ENCODE assay signal across 7 cellular contexts in genomic region chr11:118401880-118402590, GRCh38. TPM values are rescaled to one million over a fixed set of nuclear protein-coding genes. Genes with fewer than 3 reads are reported as not detected.
DNase-seq lines count a peak whose midpoint lies in the region; ATAC-seq and TF ChIP-seq lines count a peak whose summit lies in the region.

No MANE protein-coding gene starts in this region.

- TF ChIP-seq CTCF in KMS-11 (conservative IDR thresholded peaks at IDR 0.05; ENCODE audit: low read depth, low read length) (no peak), stomach (IDR thresholded peaks at IDR 0.05) (no peak)

- H3K27ac ChIP-seq in KMS-11: peak overlapping the region; percentile 80; the same call in 1 of the 2 replicates
- peak overlapping the region; percentile 67 to 91 (median 86) for H3K27ac ChIP-seq in stomach

- H3K4me1 Mint-ChIP-seq in immature natural killer cell: peaks cover 51 to 66% of the 10 kb centered on the region in 2 donors

- no peaks in the 10 kb centered on the region for H3K36me3 ChIP-seq in KMS-11 (ENCODE audit: insufficient read depth)
- H3K36me3 ChIP-seq in stomach: peaks cover 7 to 46% (median 37%) of the 10 kb centered on the region in 4 donors

- H3K9ac ChIP-seq in KMS-11: peak overlapping the region; percentile 70

- H3K27me3 ChIP-seq in KMS-11 (ENCODE audit: insufficient read depth, low read depth) (no peaks in the 10 kb centered on the region), stomach (no peaks in the 10 kb centered on the region)

- TF ChIP-seq POLR2A in stomach (IDR thresholded peaks at IDR 0.05): no peak

- H3K4me3 ChIP-seq in KMS-11 (IDR thresholded peaks at IDR 0.05; ENCODE audit: insufficient read depth, low read depth, low read length) (no peak overlapping the region), stomach (peak overlapping the region; percentile 87 to 99 (median 90))

- H3K27me3 Mint-ChIP-seq in immature natural killer cell (ENCODE audit: low read depth in 3 of 3): peaks cover 5 to 8% (median 6%) of the 10 kb centered on the region in 3 donors

- H3K4me3 Mint-ChIP-seq in immature natural killer cell: peak overlapping the region; percentile 91 to 98 (median 97)

- ATAC-seq in GM18861 (IDR thresholded peaks at IDR 0.05; ENCODE audit: unreplicated experiment) (peak; percentile 1), HG03457 (IDR thresholded peaks at IDR 0.05; ENCODE audit: unreplicated experiment) (no peak)

- DNase-seq in astrocyte of the hippocampus (ENCODE audit: low read depth, low spot score): peak; percentile 72
- DNase-seq in immature natural killer cell: peak in 1 of 3 donors; percentile 1
- DNase-seq in stomach: no peak
- no peak for DNase-seq in HUDEP-2 (lab: John Stamatoyannopoulos, UW; ENCODE audit: unreplicated experiment in 76 of 76)

- TF ChIP-seq EP300 in stomach (IDR thresholded peaks at IDR 0.05): no peak

- H4K20me1 ChIP-seq in KMS-11 (ENCODE audit: insufficient read depth): no peaks in the 10 kb centered on the region

- peak overlapping the region; percentile 93 to 100 (median 98) for H3K27ac Mint-ChIP-seq in immature natural killer cell

- peak overlapping the region; percentile 77; the same call in 1 of the 2 replicates for H2AFZ ChIP-seq in KMS-11 (ENCODE audit: low read depth)

- H3K79me2 ChIP-seq in KMS-11 (ENCODE audit: insufficient read depth, low read depth): peaks cover 55% of the 10 kb centered on the region

- H3K4me1 ChIP-seq in KMS-11 (ENCODE audit: low read depth, poor library complexity, severe bottlenecking) (peaks cover 43% of the 10 kb centered on the region), stomach (peaks cover 17 to 59% (median 37%) of the 10 kb centered on the region in 4 donors)

- H3K9me3 ChIP-seq in stomach: no peaks in the 10 kb centered on the region

- peaks cover 0 to 5% (median 4%) of the 10 kb centered on the region in 3 donors for H3K36me3 Mint-ChIP-seq in immature natural killer cell

- intact Hi-C loops in stomach (cut with DNase I; ENCODE audit: low total_unique reads): loop anchor here (10.0 kb wide), 1 partner anchor 83 kb away; no protein-coding TSS in a partner anchor

- H3K9me3 Mint-ChIP-seq in immature natural killer cell: no peaks in the 10 kb centered on the region

- WGBS in stomach, 5 donors: 1% methylated on average over 22 of the region's 22 CpGs

- H3K4me2 ChIP-seq in KMS-11: peak overlapping the region; percentile 69

RNA-seq across cellular contexts. Expression of gene ATP5MG, which starts 0.6 kb away (rescaled TPM):
- polyA plus RNA-seq in immature natural killer cell: 100 to 1,000 TPM; 448 to 825 (median 551) TPM
- 100 to 1,000 TPM in 4 of 5 donors, 10 to 100 TPM in 1; 98.5 to 152 (median 113) TPM for total RNA-seq in stomach
- polyA plus RNA-seq in stomach: 100 to 1,000 TPM; 233 to 312 (median 288) TPM

RNA-seq across cellular contexts. Expression of gene KMT2A, which starts 34.3 kb away (rescaled TPM):
- polyA plus RNA-seq in immature natural killer cell (10 to 100 TPM in 1 of 3 donors, 1 to 10 TPM in 2; 3.2 to 22.5 (median 6.6) TPM), stomach (1 to 10 TPM; 4.5 to 6.4 (median 5.3) TPM)
- 10 to 100 TPM; 22.0 to 98.2 (median 79.8) TPM for total RNA-seq in stomach

RNA-seq across cellular contexts. Expression of gene UBE4A, which starts 42.6 kb away (rescaled TPM):
- polyA plus RNA-seq in immature natural killer cell (10 to 100 TPM; 13.7 to 26.3 (median 14.1) TPM), stomach (10 to 100 TPM in 1 of 3 donors, 1 to 10 TPM in 2; 3.5 to 11.8 (median 4.0) TPM)
- total RNA-seq in stomach: 10 to 100 TPM; 17.1 to 68.8 (median 50.7) TPM

RNA-seq across cellular contexts. Expression of gene CD3G, which starts 57.9 kb away (rescaled TPM):
- 10 to 100 TPM in 2 of 3 donors, 1 to 10 TPM in 1; 4.1 to 40.7 (median 10.8) TPM for polyA plus RNA-seq in immature natural killer cell
- total RNA-seq in stomach: 1 to 10 TPM in 3 of 5 donors, not detected in 2; 1.2 to 9.5 (median 4.2) TPM
- polyA plus RNA-seq in stomach: under 1 TPM in 2 of 3 donors, not detected in 1; 0.18 to 0.76 TPM

RNA-seq across cellular contexts. Expression of gene CD3D, which starts 59.5 kb away (rescaled TPM):
- polyA plus RNA-seq in immature natural killer cell: 10 to 100 TPM; 19.8 to 97.2 (median 20.5) TPM
- 10 to 100 TPM in 2 of 5 donors, 1 to 10 TPM in 1, not detected in 2; 4.6 to 24.0 (median 16.1) TPM for total RNA-seq in stomach
- 1 to 10 TPM; 2.2 to 9.2 (median 4.7) TPM for polyA plus RNA-seq in stomach
